9 cellular contexts compared by ENCODE assay signal in the genomic region with DNA sequence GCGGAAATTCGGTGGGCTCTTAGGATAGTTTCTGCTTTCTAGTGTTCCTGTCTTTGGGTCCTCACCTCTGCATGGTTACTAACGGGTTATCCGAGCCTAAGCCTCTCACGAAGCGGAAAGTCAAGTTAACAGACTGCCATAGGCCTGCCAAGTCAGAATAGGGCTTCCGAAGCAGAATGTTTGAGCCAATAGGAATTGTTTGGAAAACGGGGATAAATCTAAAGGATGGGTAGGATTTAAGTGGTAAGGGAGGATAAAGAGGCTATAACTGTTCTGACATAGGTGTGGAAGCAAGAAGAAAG. TPM values are rescaled to one million over a fixed set of nuclear protein-coding genes. Genes with fewer than 3 reads are reported as not detected.
DNase-seq lines count a peak whose midpoint lies in the region; ATAC-seq and TF ChIP-seq lines count a peak whose summit lies in the region.
"Had no signal": no experiment of that assay in that cellular context is flagged by ENCODE, and none has a peak within 500 bp of the region (broad histone marks: within the 10 kb centered on the region; RNA-seq: fewer than 3 reads in every experiment).

No MANE protein-coding gene starts in this region.

- peaks cover 13 to 17% (median 16%) of the 10 kb centered on the region in 3 donors for H3K4me1 Mint-ChIP-seq in naive B cell

- no peaks in the 10 kb centered on the region for H3K9me3 ChIP-seq in colonic mucosa

- H3K36me3 Mint-ChIP-seq in naive B cell = peaks cover 2 to 4% of the 10 kb centered on the region in 2 donors

- H3K4me3 ChIP-seq in AG04449 (ENCODE audit: low read depth, low read length) = peak overlapping the region; percentile 62
- peak overlapping the region; percentile 16 for H3K4me3 ChIP-seq in KMS-11 (IDR thresholded peaks at IDR 0.05; ENCODE audit: insufficient read depth, low read depth, low read length)
- peak overlapping the region; percentile 81 for H3K4me3 ChIP-seq in colonic mucosa

- H2AFZ ChIP-seq in KMS-11 (ENCODE audit: low read depth) = peak overlapping the region; percentile 79

- peaks cover 0 to 2% (median 0%) of the 10 kb centered on the region in 7 donors for H3K9me3 Mint-ChIP-seq in naive B cell

- no peaks in the 10 kb centered on the region for H3K36me3 ChIP-seq in KMS-11 (ENCODE audit: insufficient read depth)
- no peaks in the 10 kb centered on the region for H3K36me3 ChIP-seq in colonic mucosa

- H4K20me1 ChIP-seq in KMS-11 (ENCODE audit: insufficient read depth) = no peaks in the 10 kb centered on the region

- H3K4me2 ChIP-seq in KMS-11 = peak overlapping the region; percentile 69

- no peaks in the 10 kb centered on the region for H3K79me2 ChIP-seq in KMS-11 (ENCODE audit: insufficient read depth, low read depth)

- no peak for DNase-seq in AG04449 (ENCODE audit: low read depth, low spot score)
- no peak for DNase-seq in colonic mucosa
- no peak for DNase-seq in naive B cell
- no peak for DNase-seq in posterior cingulate gyrus
- DNase-seq in nucleus accumbens (lab: John Stamatoyannopoulos, UW) = no peak

- peak overlapping the region; percentile 89 to 98 (median 98) for H3K27ac Mint-ChIP-seq in naive B cell

- H3K9ac ChIP-seq in KMS-11 = peak overlapping the region; percentile 89
- peak overlapping the region; percentile 93 to 94 for H3K9ac ChIP-seq in colonic mucosa (ENCODE audit: low read depth in 2 of 2, low read length in 2 of 2)

- CTCF ChIA-PET in AG04449 (lab: Yijun Ruan, JAX) = interaction anchor here (0.9 to 3.5 kb wide), 4 partner anchors 18 to 542 kb away, joined by 3 to 20 read pairs (median 6); no protein-coding TSS in a partner anchor

- H3K4me3 Mint-ChIP-seq in naive B cell = peak overlapping the region; percentile 87 to 98 (median 96)

- H3K27ac ChIP-seq in KMS-11 (peak overlapping the region; percentile 93), colonic mucosa (peak overlapping the region; percentile 97)

- no peaks in the 10 kb centered on the region for H3K27me3 Mint-ChIP-seq in naive B cell

- intact Hi-C loops in colonic mucosa (cut with DNase I) (no loop called here), posterior cingulate gyrus (cut with DNase I) (no loop called here)

- H3K4me1 ChIP-seq in KMS-11 (ENCODE audit: low read depth, poor library complexity, severe bottlenecking) (peaks cover 16% of the 10 kb centered on the region), colonic mucosa (peaks cover 4% of the 10 kb centered on the region)

- H3K27me3 ChIP-seq in KMS-11 (ENCODE audit: insufficient read depth, low read depth) (no peaks in the 10 kb centered on the region), colonic mucosa (no peaks in the 10 kb centered on the region)

- ATAC-seq in naive B cell (ENCODE audit: low read depth in 2 of 2) = no peak
- no peak for ATAC-seq in GM21390 (IDR thresholded peaks at IDR 0.05; ENCODE audit: unreplicated experiment)
- ATAC-seq in HG02759 (IDR thresholded peaks at IDR 0.05; ENCODE audit: unreplicated experiment) = no peak

- POLR2A ChIA-PET in AG04449 (lab: Yijun Ruan, JAX) = interaction anchor here (1.0 to 1.7 kb wide), 2 partner anchors 25 to 54 kb away, joined by 4 read pairs; no protein-coding TSS in a partner anchor

- TF ChIP-seq CTCF in AG04449 (IDR thresholded peaks at IDR 0.05; ENCODE audit: insufficient read depth, low read length, missing control alignments) (no peak), KMS-11 (conservative IDR thresholded peaks at IDR 0.05; ENCODE audit: low read depth, low read length) (no peak), colonic mucosa (IDR thresholded peaks at IDR 0.05) (no peak)

RNA-seq across cellular contexts. Expression of gene TMEM254, which starts 0.8 kb away (rescaled TPM):
- 10 to 100 TPM; 15.7 to 32.0 TPM for total RNA-seq in colonic mucosa
- 10 to 100 TPM; 26.2 to 46.5 (median 36.7) TPM for polyA plus RNA-seq in naive B cell (ENCODE audit: low read depth in 6 of 6)

RNA-seq across cellular contexts. Expression of gene PLAC9, which starts 53.3 kb away (rescaled TPM):
- 1 to 10 TPM; 3.9 to 6.0 TPM for total RNA-seq in colonic mucosa
- polyA plus RNA-seq in naive B cell (ENCODE audit: low read depth in 6 of 6) = not detected
- total RNA-seq: NCI-H460 had no signal

Comparison
In these comparisons a context has a peak if more than half of its experiments do, and no peak if none do; other contexts are left out.
1. H3K4me3 ChIP-seq: peak in every context shown above with its lines; median percentile 81 in colonic mucosa; 62 in AG04449; 16 in KMS-11.